In genomic region chr7:134852626-134853025, GRCh38 we compare ENCODE assay signal across 25 cellular contexts.
DNase-seq lines count a peak whose midpoint lies in the region; ATAC-seq and TF ChIP-seq lines count a peak whose summit lies in the region.
"Had no signal": no experiment of that assay in that cellular context is flagged by ENCODE, and none has a peak within 500 bp of the region (broad histone marks: within the 10 kb centered on the region; RNA-seq: fewer than 3 reads in every experiment).

No MANE protein-coding gene starts in this region.

- H3K27ac Mint-ChIP-seq in HFFc6 (peak overlapping the region; percentile 57), mesothelial cell of epicardium (peak overlapping the region; percentile 62)
- H3K27ac Mint-ChIP-seq: activated CD8-positive, alpha-beta memory T cell treated with anti-CD3 and anti-CD28 coated beads, Interleukin-2, amount 10 ng/mL, durations not matched to agents 7 days and 5 days; activated naive CD4-positive, alpha-beta T cell treated with anti-CD3 and anti-CD28 coated beads, Interleukin-2, amount 50 U/mL, for 24 hours; T-helper 17 cell had no signal

- peaks cover 81% of the 10 kb centered on the region for H3K4me1 Mint-ChIP-seq in HFFc6 (ENCODE audit: low read depth)
- peaks cover 48% of the 10 kb centered on the region for H3K4me1 Mint-ChIP-seq in mesothelial cell of epicardium
- H3K4me1 Mint-ChIP-seq: central memory CD8-positive, alpha-beta T cell had no signal

- no peaks in the 10 kb centered on the region for H3K27me3 ChIP-seq in stomach
- no peaks in the 10 kb centered on the region for H3K27me3 ChIP-seq in body of pancreas
- H3K27me3 ChIP-seq: gastrocnemius medialis had no signal

- H3K27ac ChIP-seq in coronary artery (peak overlapping the region; percentile 25 to 46), stomach (peak overlapping the region; percentile 26 to 89 (median 59)), body of pancreas (no peak overlapping the region)
- H3K27ac ChIP-seq: epithelial cell of prostate had no signal

- H3K9me3 Mint-ChIP-seq in HFFc6 (no peaks in the 10 kb centered on the region; the same call in 1 of the 2 replicates), mesothelial cell of epicardium (no peaks in the 10 kb centered on the region)
- H3K9me3 Mint-ChIP-seq: activated naive CD4-positive, alpha-beta T cell treated with anti-CD3 and anti-CD28 coated beads, Interleukin-2, amount 50 U/mL, for 24 hours; central memory CD8-positive, alpha-beta T cell had no signal

- TF ChIP-seq CTCF in HFFc6 (IDR thresholded peaks at IDR 0.05) (no peak), coronary artery (IDR thresholded peaks at IDR 0.05) (no peak), mesothelial cell of epicardium (IDR thresholded peaks at IDR 0.05; ENCODE audit: unreplicated experiment) (no peak), stomach (IDR thresholded peaks at IDR 0.05) (no peak), body of pancreas (IDR thresholded peaks at IDR 0.05) (no peak)

- DNase-seq in HFFc6 = no peak
- no peak for DNase-seq in coronary artery (ENCODE audit: low spot score)
- no peak for DNase-seq in mesothelial cell of epicardium (ENCODE audit: low spot score in 2 of 2, unreplicated experiment in 2 of 2)
- no peak for DNase-seq in stomach
- DNase-seq in NOMO-1 treated with dmso at 0.1 percent for 144 hours (lab: John Stamatoyannopoulos, UW; ENCODE audit: unreplicated experiment) = no peak
- no peak for DNase-seq in activated effector memory CD4-positive, alpha-beta T cell treated with Interleukin-2 at 50 U/mL for 16 hours
- DNase-seq in SIG-M5 (lab: John Stamatoyannopoulos, UW) = no peak
- no peak for DNase-seq in body of pancreas
- DNase-seq: activated CD4-positive, alpha-beta T cell treated with anti-CD3 and anti-CD28 coated beads for 48 hours; activated CD8-positive, alpha-beta memory T cell treated with anti-CD3 and anti-CD28 coated beads, Interleukin-2, amount 10 ng/mL, durations not matched to agents 7 days and 5 days; C1 segment of cervical spinal cord; Calu3; gastrocnemius medialis; hypothalamus; Karpas-422; NCI-H187; NCI-H69; posterior cingulate gyrus; RPMI8226; SK-N-SH; T-helper 17 cell had no signal

- H3K36me3 Mint-ChIP-seq in HFFc6 (ENCODE audit: low read depth) (peaks cover 77% of the 10 kb centered on the region), mesothelial cell of epicardium (peaks cover 2% of the 10 kb centered on the region)
- H3K36me3 Mint-ChIP-seq: activated CD8-positive, alpha-beta memory T cell treated with anti-CD3 and anti-CD28 coated beads, Interleukin-2, amount 10 ng/mL, durations not matched to agents 7 days and 5 days had no signal

- H3K27me3 Mint-ChIP-seq in HFFc6 (ENCODE audit: insufficient read depth) (peaks cover 15% of the 10 kb centered on the region), mesothelial cell of epicardium (ENCODE audit: low read depth) (no peaks in the 10 kb centered on the region)
- H3K27me3 Mint-ChIP-seq: activated CD8-positive, alpha-beta memory T cell treated with anti-CD3 and anti-CD28 coated beads, Interleukin-2, amount 10 ng/mL, durations not matched to agents 7 days and 5 days; activated naive CD4-positive, alpha-beta T cell treated with anti-CD3 and anti-CD28 coated beads, Interleukin-2, amount 50 U/mL, for 24 hours; T-helper 17 cell had no signal

- 44 to 86% (median 73%) methylated on average over 2 of the region's 2 CpGs for WGBS in stomach, 5 donors
- WGBS in body of pancreas, 2 donors = 73 to 89% methylated on average over 2 of the region's 2 CpGs

- no peaks in the 10 kb centered on the region for H3K9me3 ChIP-seq in stomach
- no peaks in the 10 kb centered on the region for H3K9me3 ChIP-seq in body of pancreas
- H3K9me3 ChIP-seq: gastrocnemius medialis, SK-N-SH had no signal

- H3K4me3 ChIP-seq in coronary artery (no peak overlapping the region), stomach (no peak overlapping the region), body of pancreas (no peak overlapping the region)
- H3K4me3 ChIP-seq: gastrocnemius medialis, GM12878 had no signal

- intact Hi-C loops in stomach (cut with DNase I; ENCODE audit: low total_unique reads) (no loop called here), body of pancreas (cut with DNase I) (no loop called here)

- H3K4me3 Mint-ChIP-seq in HFFc6 = no peak overlapping the region; the same call in 1 of the 2 replicates
- H3K4me3 Mint-ChIP-seq in mesothelial cell of epicardium = no peak overlapping the region
- H3K4me3 Mint-ChIP-seq: activated CD8-positive, alpha-beta memory T cell treated with anti-CD3 and anti-CD28 coated beads, Interleukin-2, amount 10 ng/mL, durations not matched to agents 7 days and 5 days; activated naive CD4-positive, alpha-beta T cell treated with anti-CD3 and anti-CD28 coated beads, Interleukin-2, amount 50 U/mL, for 24 hours; central memory CD8-positive, alpha-beta T cell; T-helper 17 cell had no signal

- ATAC-seq in body of pancreas = no peak
- ATAC-seq: activated CD8-positive, alpha-beta memory T cell treated with anti-CD3 and anti-CD28 coated beads, Interleukin-2, amount 10 ng/mL, durations not matched to agents 7 days and 5 days; gastrocnemius medialis; GM12878; T-helper 17 cell had no signal

- no peak for TF ChIP-seq EP300 in stomach (IDR thresholded peaks at IDR 0.05)

- peaks cover 12 to 90% (median 45%) of the 10 kb centered on the region in 4 donors for H3K4me1 ChIP-seq in stomach
- H3K4me1 ChIP-seq in body of pancreas = peaks cover 13% of the 10 kb centered on the region

- H3K36me3 ChIP-seq in stomach (peaks cover 0 to 2% (median 0%) of the 10 kb centered on the region in 4 donors), body of pancreas (replicated peaks in 1 of 2; ENCODE audit: insufficient read depth in 1 of 2, low read depth in 2 of 2) (no peaks in the 10 kb centered on the region)
- H3K36me3 ChIP-seq: gastrocnemius medialis had no signal

- no peak for TF ChIP-seq POLR2A in stomach (IDR thresholded peaks at IDR 0.05)
- no peak for TF ChIP-seq POLR2A in body of pancreas (IDR thresholded peaks at IDR 0.05)

Comparison
In these comparisons a context has a peak if more than half of its experiments do, and no peak if none do; other contexts are left out.
1. H3K27ac ChIP-seq: peak in coronary artery (2 of 2) and stomach (5 of 5); none in body of pancreas (0 of 4).